Comparison of ENCODE assay signal across 8 cellular contexts in genomic region chr7:4792537-4793126, GRCh38. TPM values are rescaled to one million over a fixed set of nuclear protein-coding genes. Genes with fewer than 3 reads are reported as not detected.
DNase-seq lines count a peak whose midpoint lies in the region; ATAC-seq and TF ChIP-seq lines count a peak whose summit lies in the region.

No MANE protein-coding gene starts in this region.

- H3K4me1 ChIP-seq in gastroesophageal sphincter (peaks cover 0 to 20% (median 5%) of the 10 kb centered on the region in 3 donors), psoas muscle (peaks cover 6% of the 10 kb centered on the region)

- peak; percentile 31 for ATAC-seq in activated CD8-positive, alpha-beta T cell treated with anti-CD3 and anti-CD28 coated beads for 36 hours
- ATAC-seq in gastroesophageal sphincter (peak; percentile 23), psoas muscle (peak; percentile 20 to 61 (median 30)), GM18519 (IDR thresholded peaks at IDR 0.05; ENCODE audit: low FRiP score, unreplicated experiment) (no peak)

- POLR2A ChIA-PET in activated CD8-positive, alpha-beta T cell treated with anti-CD3 and anti-CD28 coated beads for 36 hours (lab: Charles Lee) = interaction anchor here (0.6 to 3.2 kb wide), 5 partner anchors 17 to 732 kb away, joined by 3 to 18 read pairs (median 3); partner anchors contain the start of gene AP5Z1

- H3K27me3 ChIP-seq in gastroesophageal sphincter (no peaks in the 10 kb centered on the region), psoas muscle (ENCODE audit: insufficient read depth in 3 of 3, low read length in 2 of 3) (no peaks in the 10 kb centered on the region)

- no peaks in the 10 kb centered on the region for H3K9me3 ChIP-seq in gastroesophageal sphincter
- no peaks in the 10 kb centered on the region for H3K9me3 ChIP-seq in psoas muscle

- no peak overlapping the region for H3K4me3 Mint-ChIP-seq in activated CD8-positive, alpha-beta T cell treated with anti-CD3 and anti-CD28 coated beads for 36 hours

- peaks cover 20% of the 10 kb centered on the region for H3K36me3 Mint-ChIP-seq in activated CD8-positive, alpha-beta T cell treated with anti-CD3 and anti-CD28 coated beads for 36 hours (ENCODE audit: low read depth)

- no peak for TF ChIP-seq CTCF in activated CD8-positive, alpha-beta T cell treated with anti-CD3 and anti-CD28 coated beads for 36 hours (IDR thresholded peaks at IDR 0.05)
- TF ChIP-seq CTCF in gastroesophageal sphincter (IDR thresholded peaks at IDR 0.05) (no peak), psoas muscle (IDR thresholded peaks at IDR 0.05) (no peak)

- no peak overlapping the region for H3K27ac Mint-ChIP-seq in activated CD8-positive, alpha-beta T cell treated with anti-CD3 and anti-CD28 coated beads for 36 hours

- WGBS in gastroesophageal sphincter (ENCODE audit: low coverage in 1 of 2), 2 donors = 7% methylated on average over 3 of the region's 47 CpGs; no CpG with 5 or more reads in 1 of the 2 donors
- 18 to 30% (median 18%) methylated on average over 47 of the region's 47 CpGs for WGBS in psoas muscle, 3 donors

- DNase-seq in ELF-1 (ENCODE audit: low read depth, low spot score) (peak; percentile 74), psoas muscle (peak in 1 of 2 donors; percentile 65), COR-L47 (lab: John Stamatoyannopoulos, UW) (no peak), NCI-H2196 treated with DMSO at 0.1 percent for 48 hours (lab: John Stamatoyannopoulos, UW; ENCODE audit: unreplicated experiment) (no peak), NCI-H69 (lab: John Stamatoyannopoulos, UW) (no peak)
- DNase-seq in activated CD8-positive, alpha-beta T cell treated with anti-CD3 and anti-CD28 coated beads for 36 hours = peak; percentile 27

- H3K9me3 Mint-ChIP-seq in activated CD8-positive, alpha-beta T cell treated with anti-CD3 and anti-CD28 coated beads for 36 hours = no peaks in the 10 kb centered on the region

- intact Hi-C loops in activated CD8-positive, alpha-beta T cell treated with anti-CD3 and anti-CD28 coated beads for 36 hours (cut with micrococcal nuclease) = loop anchor here (10.0 kb wide), 1 partner anchor 92 kb away; the partner anchor contains the start of gene RADIL
- intact Hi-C loops in psoas muscle (cut with DNase I) = loop anchor here (5.0 to 10.0 kb wide), 2 partner anchors 90 to 292 kb away; partner anchors contain the start of gene RADIL (in 1 of the 2)

- no peak for TF ChIP-seq EP300 in gastroesophageal sphincter (IDR thresholded peaks at IDR 0.05)

- H3K36me3 ChIP-seq in gastroesophageal sphincter (peaks cover 0 to 44% of the 10 kb centered on the region in 2 donors), psoas muscle (ENCODE audit: insufficient read depth in 1 of 2, low read depth in 1 of 2) (peaks cover 2 to 40% of the 10 kb centered on the region in 2 donors)

- H3K27me3 Mint-ChIP-seq in activated CD8-positive, alpha-beta T cell treated with anti-CD3 and anti-CD28 coated beads for 36 hours = no peaks in the 10 kb centered on the region

- H3K4me1 Mint-ChIP-seq in activated CD8-positive, alpha-beta T cell treated with anti-CD3 and anti-CD28 coated beads for 36 hours (ENCODE audit: low read depth) = no peaks in the 10 kb centered on the region

- no peak for TF ChIP-seq POLR2A in gastroesophageal sphincter (IDR thresholded peaks at IDR 0.05)

- H3K27ac ChIP-seq in gastroesophageal sphincter (peak overlapping the region in 3 of 4 donors; percentile 22 to 84 (median 69)), psoas muscle (peak overlapping the region; percentile 4)

- peak overlapping the region; percentile 31 to 59 for H3K4me3 ChIP-seq in gastroesophageal sphincter
- peak overlapping the region; percentile 61 for H3K4me3 ChIP-seq in psoas muscle

- CTCF ChIA-PET in activated CD8-positive, alpha-beta T cell treated with anti-CD3 and anti-CD28 coated beads for 36 hours (lab: Charles Lee) = interaction anchor here (0.7 to 3.1 kb wide), 8 partner anchors 16 to 181 kb away, joined by 3 to 18 read pairs (median 4); partner anchors contain the start of genes AP5Z1 and RADIL

RNA-seq across cellular contexts. Expression of gene AP5Z1, which starts 17.2 kb away (rescaled TPM):
- total RNA-seq in activated CD8-positive, alpha-beta T cell treated with anti-CD3 and anti-CD28 coated beads for 36 hours = 10 to 100 TPM; 21.2 to 21.3 TPM
- total RNA-seq in gastroesophageal sphincter (10 to 100 TPM; 13.0 to 33.9 (median 26.8) TPM), psoas muscle (10 to 100 TPM in 1 of 4 donors, 1 to 10 TPM in 3; 6.6 to 20.1 (median 8.7) TPM)
- 10 to 100 TPM; 12.1 to 19.2 (median 15.2) TPM for polyA plus RNA-seq in psoas muscle

Comparison
In these comparisons a context has a peak if more than half of its experiments do, and no peak if none do; other contexts are left out.
1. DNase-seq: peak in ELF-1 (single experiment) and activated CD8-positive, alpha-beta T cell treated with anti-CD3 and anti-CD28 coated beads for 36 hours (single experiment); none in COR-L47 (single experiment), NCI-H2196 treated with DMSO at 0.1 percent for 48 hours (single experiment) and NCI-H69 (single experiment).